ENCODE assay signal across 1 cellular context in genomic region chr1:15341228-15341627, GRCh38.
TF ChIP-seq lines count a peak whose summit lies in the region.

No MANE protein-coding gene starts in this region.

TF ChIP-seq in SK-N-SH, 30 proteins besides CTCF, POLR2A, EP300 and RAD21 (continued from another document):
- TF ChIP-seq IRF3 (IDR thresholded peaks at IDR 0.05; ENCODE audit: low read depth, low read length) (no peak), NRF1 (IDR thresholded peaks at IDR 0.05; ENCODE audit: low read depth, low read length) (no peak), TAF1 (IDR thresholded peaks at IDR 0.05; ENCODE audit: borderline replicate concordance, low read depth, low read length) (no peak), FOSL2 (IDR thresholded peaks at IDR 0.05; ENCODE audit: borderline replicate concordance, low read depth) (no peak), CHD2 (IDR thresholded peaks at IDR 0.05; ENCODE audit: low read length, partially characterized antibody) (no peak), EZH2phosphoT487 (IDR thresholded peaks at IDR 0.05; ENCODE audit: borderline replicate concordance, low read depth) (no peak), ELF1 (IDR thresholded peaks at IDR 0.05) (no peak), SMC3 (IDR thresholded peaks at IDR 0.05; ENCODE audit: low read depth, low read length) (no peak), USF2 (IDR thresholded peaks at IDR 0.05; ENCODE audit: borderline replicate concordance, low read depth, low read length) (no peak), FOXM1 (IDR thresholded peaks at IDR 0.05; ENCODE audit: low read depth) (no peak)
- TF ChIP-seq, protein P1, sequence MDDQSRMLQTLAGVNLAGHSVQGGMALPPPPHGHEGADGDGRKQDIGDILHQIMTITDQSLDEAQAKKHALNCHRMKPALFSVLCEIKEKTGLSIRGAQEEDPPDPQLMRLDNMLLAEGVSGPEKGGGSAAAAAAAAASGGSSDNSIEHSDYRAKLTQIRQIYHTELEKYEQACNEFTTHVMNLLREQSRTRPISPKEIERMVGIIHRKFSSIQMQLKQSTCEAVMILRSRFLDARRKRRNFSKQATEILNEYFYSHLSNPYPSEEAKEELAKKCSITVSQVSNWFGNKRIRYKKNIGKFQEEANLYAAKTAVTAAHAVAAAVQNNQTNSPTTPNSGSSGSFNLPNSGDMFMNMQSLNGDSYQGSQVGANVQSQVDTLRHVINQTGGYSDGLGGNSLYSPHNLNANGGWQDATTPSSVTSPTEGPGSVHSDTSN (IDR thresholded peaks at IDR 0.05), result no peak
TF ChIP-seq in SK-N-SH: peak in this region for 0.
